ENCODE assay signal across 11 cellular contexts in genomic region chr12:57770734-57771133, GRCh38. TPM values are rescaled to one million over a fixed set of nuclear protein-coding genes. Genes with fewer than 3 reads are reported as not detected.
DNase-seq lines count a peak whose midpoint lies in the region; ATAC-seq lines count a peak whose summit lies in the region.
"Had no signal": no experiment of that assay in that cellular context is flagged by ENCODE, and none has a peak within 500 bp of the region (broad histone marks: within the 10 kb centered on the region; RNA-seq: fewer than 3 reads in every experiment).

No MANE protein-coding gene starts in this region.

- H3K36me3 ChIP-seq in NT2/D1 (ENCODE audit: insufficient read depth, insufficient read length, low read length) (peaks cover 42% of the 10 kb centered on the region), neuron (ENCODE audit: insufficient read depth, low read length) (peaks cover 22% of the 10 kb centered on the region)

- H3K27me3 ChIP-seq in NT2/D1 (ENCODE audit: insufficient read depth, insufficient read length) (peaks cover 12% of the 10 kb centered on the region), neuron (ENCODE audit: insufficient read depth, low read length) (no peaks in the 10 kb centered on the region)

- peaks cover 10% of the 10 kb centered on the region for H3K4me1 ChIP-seq in NT2/D1 (ENCODE audit: insufficient read depth, insufficient read length)
- H3K4me1 ChIP-seq in neuron (ENCODE audit: insufficient read depth, low read length) = peaks cover 12% of the 10 kb centered on the region

- no peak for ATAC-seq in central memory CD8-positive, alpha-beta T cell (replicated peaks; ENCODE audit: extremely low read depth, poor library complexity, severe bottlenecking)
- no peak for ATAC-seq in HG03520 (IDR thresholded peaks at IDR 0.05; ENCODE audit: unreplicated experiment)

- POLR2A ChIA-PET in activated CD4-positive, alpha-beta T cell treated with anti-CD3 and anti-CD28 coated beads, Interleukin-2, amount 10 ng/mL, durations not matched to agents 7 days and 5 days (lab: Charles Lee) = no interaction called here

- H3K9ac ChIP-seq in NT2/D1 (ENCODE audit: insufficient read length, low read depth) = peak overlapping the region; percentile 29

- H3K36me3 Mint-ChIP-seq in activated CD4-positive, alpha-beta T cell treated with anti-CD3 and anti-CD28 coated beads, Interleukin-2, amount 10 ng/mL, durations not matched to agents 7 days and 5 days (ENCODE audit: low read depth) = peaks cover 17% of the 10 kb centered on the region
- peaks cover 10% of the 10 kb centered on the region for H3K36me3 Mint-ChIP-seq in central memory CD8-positive, alpha-beta T cell (ENCODE audit: insufficient read depth)

- H3K4me3 Mint-ChIP-seq in activated CD4-positive, alpha-beta T cell treated with anti-CD3 and anti-CD28 coated beads, Interleukin-2, amount 10 ng/mL, durations not matched to agents 7 days and 5 days = peak overlapping the region; percentile 94
- H3K4me3 Mint-ChIP-seq in central memory CD8-positive, alpha-beta T cell = peak overlapping the region; percentile 98

- no peak overlapping the region for H3K4me3 ChIP-seq in NT2/D1 (ENCODE audit: insufficient read length, low read depth)
- peak overlapping the region; percentile 63 for H3K4me3 ChIP-seq in neuron (ENCODE audit: low read length)

- H2AFZ ChIP-seq in neuron (ENCODE audit: low read depth, low read length) = no peak overlapping the region

- no peak overlapping the region for H3K27ac Mint-ChIP-seq in activated CD4-positive, alpha-beta T cell treated with anti-CD3 and anti-CD28 coated beads, Interleukin-2, amount 10 ng/mL, durations not matched to agents 7 days and 5 days
- no peak overlapping the region for H3K27ac Mint-ChIP-seq in central memory CD8-positive, alpha-beta T cell (ENCODE audit: low read depth)

- H3K9me3 Mint-ChIP-seq in activated CD4-positive, alpha-beta T cell treated with anti-CD3 and anti-CD28 coated beads, Interleukin-2, amount 10 ng/mL, durations not matched to agents 7 days and 5 days = no peaks in the 10 kb centered on the region
- H3K9me3 Mint-ChIP-seq in central memory CD8-positive, alpha-beta T cell = no peaks in the 10 kb centered on the region

- no peak for DNase-seq in activated CD4-positive, alpha-beta T cell treated with anti-CD3 and anti-CD28 coated beads, Interleukin-2, amount 10 ng/mL, durations not matched to agents 7 days and 5 days
- DNase-seq in activated CD4-positive, alpha-beta T cell treated with anti-CD3 and anti-CD28 coated beads for 48 hours = no peak
- no peak for DNase-seq in NT2/D1 (ENCODE audit: low read depth, low spot score)
- DNase-seq in central memory CD8-positive, alpha-beta T cell (ENCODE audit: low spot score in 2 of 2) = no peak
- DNase-seq in NCI-H2081 treated with DMSO at 0.1 percent for 48 hours (lab: John Stamatoyannopoulos, UW) = no peak
- no peak for DNase-seq in MV-4-11 (lab: John Stamatoyannopoulos, UW)
- DNase-seq: NCI-H1048, Right ventricle myocardium superior had no signal

- H3K4me1 Mint-ChIP-seq in activated CD4-positive, alpha-beta T cell treated with anti-CD3 and anti-CD28 coated beads, Interleukin-2, amount 10 ng/mL, durations not matched to agents 7 days and 5 days = peaks cover 40% of the 10 kb centered on the region
- H3K4me1 Mint-ChIP-seq in central memory CD8-positive, alpha-beta T cell = peaks cover 23% of the 10 kb centered on the region

- H3K9me3 ChIP-seq in NT2/D1 (ENCODE audit: insufficient read depth, low read length) = no peaks in the 10 kb centered on the region
- no peaks in the 10 kb centered on the region for H3K9me3 ChIP-seq in neuron (ENCODE audit: low read length)
- H3K9me3 ChIP-seq: vagina had no signal

- H3K27me3 Mint-ChIP-seq in activated CD4-positive, alpha-beta T cell treated with anti-CD3 and anti-CD28 coated beads, Interleukin-2, amount 10 ng/mL, durations not matched to agents 7 days and 5 days = peaks cover 6% of the 10 kb centered on the region
- H3K27me3 Mint-ChIP-seq in central memory CD8-positive, alpha-beta T cell = peaks cover 13% of the 10 kb centered on the region

- CTCF ChIA-PET in activated CD4-positive, alpha-beta T cell treated with anti-CD3 and anti-CD28 coated beads, Interleukin-2, amount 10 ng/mL, durations not matched to agents 7 days and 5 days (lab: Charles Lee) = interaction anchor here (1.3 kb wide), 1 partner anchor 11 kb away, joined by 5 read pairs; no protein-coding TSS in a partner anchor

RNA-seq across cellular contexts. Expression of gene METTL1, which starts 1.2 kb away (rescaled TPM):
- total RNA-seq in activated CD4-positive, alpha-beta T cell treated with anti-CD3 and anti-CD28 coated beads, Interleukin-2, amount 10 ng/mL, durations not matched to agents 7 days and 5 days = 10 to 100 TPM; 13.4 to 17.2 TPM

RNA-seq across cellular contexts. Expression of gene EEF1AKMT3, which starts 1.7 kb away (rescaled TPM):
- total RNA-seq in activated CD4-positive, alpha-beta T cell treated with anti-CD3 and anti-CD28 coated beads, Interleukin-2, amount 10 ng/mL, durations not matched to agents 7 days and 5 days = 1 to 10 TPM; 2.8 to 3.0 TPM

RNA-seq across cellular contexts. Expression of gene CYP27B1, which starts 3.9 kb away (rescaled TPM):
- total RNA-seq in activated CD4-positive, alpha-beta T cell treated with anti-CD3 and anti-CD28 coated beads, Interleukin-2, amount 10 ng/mL, durations not matched to agents 7 days and 5 days = 1 to 10 TPM; 1.9 to 2.3 TPM
- total RNA-seq: Right ventricle myocardium superior had no signal

RNA-seq across cellular contexts. Expression of gene TSFM, which starts 11.9 kb away (rescaled TPM):
- total RNA-seq in activated CD4-positive, alpha-beta T cell treated with anti-CD3 and anti-CD28 coated beads, Interleukin-2, amount 10 ng/mL, durations not matched to agents 7 days and 5 days = 10 to 100 TPM; 23.6 to 29.7 TPM

RNA-seq across cellular contexts. Expression of gene MARCHF9, which starts 15.8 kb away (rescaled TPM):
- 10 to 100 TPM; 23.7 to 27.2 TPM for total RNA-seq in activated CD4-positive, alpha-beta T cell treated with anti-CD3 and anti-CD28 coated beads, Interleukin-2, amount 10 ng/mL, durations not matched to agents 7 days and 5 days
